Comparison of ENCODE assay signal across 8 cellular contexts in genomic region chr5:160287378-160288051, GRCh38. TPM values are rescaled to one million over a fixed set of nuclear protein-coding genes. Genes with fewer than 3 reads are reported as not detected.
DNase-seq lines count a peak whose midpoint lies in the region; ATAC-seq and TF ChIP-seq lines count a peak whose summit lies in the region.

No MANE protein-coding gene starts in this region.

- no peaks in the 10 kb centered on the region for H3K36me3 ChIP-seq in Peyer's patch
- no peaks in the 10 kb centered on the region for H3K36me3 ChIP-seq in gastroesophageal sphincter
- H3K36me3 ChIP-seq in neutrophil: no peaks in the 10 kb centered on the region

- TF ChIP-seq POLR2A in Peyer's patch (IDR thresholded peaks at IDR 0.05): no peak
- no peak for TF ChIP-seq POLR2A in gastroesophageal sphincter (IDR thresholded peaks at IDR 0.05)

- no peak overlapping the region for H3K4me3 Mint-ChIP-seq in stimulated activated effector memory CD8-positive, alpha-beta T cell treated with anti-CD3 and anti-CD28 coated beads, Interleukin-12 subunit alpha, Interleukin-12 subunit beta, amount 100 ng/mL, for 72 hours

- H3K9me3 ChIP-seq in Peyer's patch (no peaks in the 10 kb centered on the region), gastroesophageal sphincter (no peaks in the 10 kb centered on the region), neutrophil (no peaks in the 10 kb centered on the region)

- H3K27ac Mint-ChIP-seq in stimulated activated effector memory CD8-positive, alpha-beta T cell treated with anti-CD3 and anti-CD28 coated beads, Interleukin-12 subunit alpha, Interleukin-12 subunit beta, amount 100 ng/mL, for 72 hours: no peak overlapping the region

- peak; percentile 50 for ATAC-seq in gastroesophageal sphincter
- no peak for ATAC-seq in stimulated activated effector memory CD8-positive, alpha-beta T cell treated with anti-CD3 and anti-CD28 coated beads, Interleukin-12 subunit alpha, Interleukin-12 subunit beta, amount 100 ng/mL, for 72 hours

- no peaks in the 10 kb centered on the region for H3K9me3 Mint-ChIP-seq in stimulated activated effector memory CD8-positive, alpha-beta T cell treated with anti-CD3 and anti-CD28 coated beads, Interleukin-12 subunit alpha, Interleukin-12 subunit beta, amount 100 ng/mL, for 72 hours

- TF ChIP-seq CTCF in Peyer's patch (IDR thresholded peaks at IDR 0.05): no peak
- no peak for TF ChIP-seq CTCF in gastroesophageal sphincter (IDR thresholded peaks at IDR 0.05)
- no peak for TF ChIP-seq CTCF in neutrophil (IDR thresholded peaks at IDR 0.05)

- TF ChIP-seq EP300 in gastroesophageal sphincter (IDR thresholded peaks at IDR 0.05): no peak

- 0 to 20% methylated on average over 1 to 4 of the region's 8 CpGs for WGBS in gastroesophageal sphincter (ENCODE audit: low coverage in 1 of 2), 2 donors

- H3K27me3 ChIP-seq in Peyer's patch: no peaks in the 10 kb centered on the region
- H3K27me3 ChIP-seq in gastroesophageal sphincter: no peaks in the 10 kb centered on the region
- no peaks in the 10 kb centered on the region for H3K27me3 ChIP-seq in neutrophil

- no peak overlapping the region for H3K4me3 ChIP-seq in Peyer's patch
- no peak overlapping the region for H3K4me3 ChIP-seq in gastroesophageal sphincter
- no peak overlapping the region for H3K4me3 ChIP-seq in neutrophil (ENCODE audit: low read depth in 1 of 2, low read length in 1 of 2)

- H3K36me3 Mint-ChIP-seq in stimulated activated effector memory CD8-positive, alpha-beta T cell treated with anti-CD3 and anti-CD28 coated beads, Interleukin-12 subunit alpha, Interleukin-12 subunit beta, amount 100 ng/mL, for 72 hours: no peaks in the 10 kb centered on the region

- no peaks in the 10 kb centered on the region for H3K4me1 Mint-ChIP-seq in stimulated activated effector memory CD8-positive, alpha-beta T cell treated with anti-CD3 and anti-CD28 coated beads, Interleukin-12 subunit alpha, Interleukin-12 subunit beta, amount 100 ng/mL, for 72 hours

- H3K4me1 ChIP-seq in Peyer's patch: peaks cover 0 to 19% (median 0%) of the 10 kb centered on the region in 4 donors
- H3K4me1 ChIP-seq in gastroesophageal sphincter: peaks cover 4 to 22% (median 11%) of the 10 kb centered on the region in 3 donors
- peaks cover 59 to 78% of the 10 kb centered on the region in 2 experiments for H3K4me1 ChIP-seq in neutrophil (ENCODE audit: control insufficient read depth in 1 of 2, insufficient read depth in 1 of 2, low read depth in 1 of 2, low read length in 1 of 2)

- DNase-seq in DMS79 (lab: John Stamatoyannopoulos, UW) (peak; percentile 32), Peyer's patch (peak in 2 of 3 donors; percentile 53 to 63), NAMALWA (ENCODE audit: low spot score) (no peak), NCI-H1436 (lab: John Stamatoyannopoulos, UW) (no peak)
- no peak for DNase-seq in stimulated activated effector memory CD8-positive, alpha-beta T cell treated with anti-CD3 and anti-CD28 coated beads, Interleukin-12 subunit alpha, Interleukin-12 subunit beta, amount 100 ng/mL, for 72 hours (ENCODE audit: low spot score in 2 of 2)
- DNase-seq in activated CD4-positive, alpha-beta T cell treated with anti-CD3 and anti-CD28 coated beads, Interleukin-2, amount 50 U/mL, for 1 hour: no peak

- peak overlapping the region in 3 of 4 donors; percentile 10 to 48 (median 18) for H3K27ac ChIP-seq in Peyer's patch
- H3K27ac ChIP-seq in gastroesophageal sphincter: peak overlapping the region in 3 of 4 donors; percentile 33 to 72 (median 64)
- peak overlapping the region; percentile 50 for H3K27ac ChIP-seq in neutrophil

RNA-seq across cellular contexts. Expression of gene CCNJL, which starts 24.8 kb away (rescaled TPM):
- total RNA-seq in Peyer's patch (10 to 100 TPM in 3 of 4 donors, 1 to 10 TPM in 1; 6.9 to 15.1 (median 12.6) TPM), gastroesophageal sphincter (1 to 10 TPM in 1 of 4 donors, under 1 TPM in 3; 0.35 to 1.9 (median 0.65) TPM)

RNA-seq across cellular contexts. Expression of gene FABP6, which starts 58.2 kb away (rescaled TPM):
- total RNA-seq in Peyer's patch (1,000 to 10,000 TPM; 1,180 to 6,474 (median 2,517) TPM), gastroesophageal sphincter (not detected)

Comparison
In these comparisons a context has a peak if more than half of its experiments do, and no peak if none do; other contexts are left out.
1. DNase-seq: peak in DMS79 (single experiment) and Peyer's patch (2 of 3); none in NAMALWA (single experiment), NCI-H1436 (single experiment), stimulated activated effector memory CD8-positive, alpha-beta T cell treated with anti-CD3 and anti-CD28 coated beads, Interleukin-12 subunit alpha, Interleukin-12 subunit beta, amount 100 ng/mL, for 72 hours (0 of 2) and activated CD4-positive, alpha-beta T cell treated with anti-CD3 and anti-CD28 coated beads, Interleukin-2, amount 50 U/mL, for 1 hour (single experiment).
2. RNA of gene FABP6, which starts 58.2 kb away (total RNA-seq): 1,180 to 6,474 TPM in Peyer's patch; not detected in gastroesophageal sphincter; every median in the first group is over 1,000 times any median in the second.
3. Peak in every context shown above with its lines, with median percentiles within 50 percentile points of each other: H3K27ac ChIP-seq.